8 cellular contexts compared by ENCODE assay signal in the genomic region with DNA sequence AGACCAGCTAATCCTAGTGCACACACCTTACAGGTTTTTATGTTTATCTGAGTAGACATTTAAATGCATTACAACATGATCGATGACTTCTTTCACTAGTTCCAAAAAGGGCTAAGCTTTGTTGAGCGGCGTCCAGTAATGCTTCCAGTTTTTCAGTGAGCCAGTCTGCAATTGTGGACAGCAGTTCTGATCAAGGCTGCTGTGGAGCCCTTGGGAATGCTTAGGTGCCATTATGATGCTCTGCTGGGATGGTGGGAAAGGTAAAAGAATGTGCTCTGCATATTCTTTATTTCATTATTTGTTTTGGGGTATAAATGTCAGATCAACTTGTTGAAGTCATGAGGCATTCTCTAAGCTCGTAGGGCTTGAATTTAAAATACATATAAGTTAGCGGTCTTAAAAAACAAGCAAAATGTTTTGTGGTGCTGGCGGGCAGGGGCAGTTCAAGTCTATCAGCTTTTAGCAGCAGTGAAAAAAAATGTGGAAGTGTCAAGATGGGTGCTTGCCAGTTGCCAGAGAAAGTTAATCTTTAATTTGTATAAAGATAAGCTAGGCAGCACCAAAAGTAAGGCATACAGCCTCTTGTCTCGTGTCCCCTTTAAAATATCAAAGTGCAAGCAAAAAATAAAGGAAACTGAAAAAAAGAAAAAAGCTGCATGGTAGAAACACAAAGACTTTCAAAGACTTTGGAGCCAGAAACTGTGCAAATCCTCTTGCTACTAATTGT. TPM values are rescaled to one million over a fixed set of nuclear protein-coding genes. Genes with fewer than 3 reads are reported as not detected.
A peak's percentile ranks its signal among the peaks of the same experiment; 100 is the strongest.
DNase-seq lines count a peak whose midpoint lies in the region; ATAC-seq and TF ChIP-seq lines count a peak whose summit lies in the region.

No MANE protein-coding gene starts in this region.

- H3K36me3 Mint-ChIP-seq in endothelial cell (ENCODE audit: low read depth, unreplicated experiment): no peaks in the 10 kb centered on the region
- peaks cover 1% of the 10 kb centered on the region for H3K36me3 Mint-ChIP-seq in progenitor cell of endocrine pancreas (ENCODE audit: insufficient read depth)

- peaks cover 4% of the 10 kb centered on the region for H3K27me3 Mint-ChIP-seq in endothelial cell (ENCODE audit: unreplicated experiment)
- H3K27me3 Mint-ChIP-seq in progenitor cell of endocrine pancreas: no peaks in the 10 kb centered on the region

- TF ChIP-seq CTCF in endothelial cell (IDR thresholded peaks at IDR 0.05; ENCODE audit: unreplicated experiment) (no peak), progenitor cell of endocrine pancreas (IDR thresholded peaks at IDR 0.05; ENCODE audit: unreplicated experiment) (no peak)

- DNase-seq in GF-D8 (lab: John Stamatoyannopoulos, UW) (peak; percentile 10), OCI-M1 (lab: John Stamatoyannopoulos, UW) (peak; percentile 74), endothelial cell (ENCODE audit: low spot score) (no peak), progenitor cell of endocrine pancreas (ENCODE audit: low spot score, unreplicated experiment) (no peak), hepatic stellate cell (ENCODE audit: low spot score) (no peak), NCI-H2029 (lab: John Stamatoyannopoulos, UW) (no peak), RKO (ENCODE audit: low spot score) (no peak)

- H3K4me3 Mint-ChIP-seq in endothelial cell (ENCODE audit: unreplicated experiment) (peak overlapping the region; percentile 76), progenitor cell of endocrine pancreas (ENCODE audit: low read depth) (peak overlapping the region; percentile 99)

- peak overlapping the region; percentile 67 for H3K27ac Mint-ChIP-seq in endothelial cell (ENCODE audit: unreplicated experiment)
- peak overlapping the region; percentile 89 for H3K27ac Mint-ChIP-seq in progenitor cell of endocrine pancreas

- H3K9me3 Mint-ChIP-seq in endothelial cell (ENCODE audit: unreplicated experiment): no peaks in the 10 kb centered on the region
- H3K9me3 Mint-ChIP-seq in progenitor cell of endocrine pancreas (ENCODE audit: low read depth): peaks cover 7% of the 10 kb centered on the region

- H3K4me1 Mint-ChIP-seq in endothelial cell (ENCODE audit: unreplicated experiment) (peaks cover 11% of the 10 kb centered on the region), progenitor cell of endocrine pancreas (ENCODE audit: low read depth) (peaks cover 22% of the 10 kb centered on the region)

- no peak for ATAC-seq in HG03280 (IDR thresholded peaks at IDR 0.05; ENCODE audit: unreplicated experiment)

RNA-seq across cellular contexts. Expression of gene MID1IP1, which starts 5.8 kb away (rescaled TPM):
- 25.3 TPM for total RNA-seq in endothelial cell (ENCODE audit: unreplicated experiment)
- 29.7 and 31.1 TPM in 2 replicates for total RNA-seq in progenitor cell of endocrine pancreas

Comparison
In these comparisons a context has a peak if more than half of its experiments do, and no peak if none do; other contexts are left out.
1. DNase-seq: peak in GF-D8 (single experiment) and OCI-M1 (single experiment); none in endothelial cell (single experiment), progenitor cell of endocrine pancreas (single experiment), hepatic stellate cell (single experiment), NCI-H2029 (single experiment) and RKO (single experiment).